Comparison of ENCODE assay signal across 17 cellular contexts in genomic region chr21:44512496-44513388, GRCh38. TPM values are rescaled to one million over a fixed set of nuclear protein-coding genes. Genes with fewer than 3 reads are reported as not detected.
"Had no signal": no experiment of that assay in that cellular context is flagged by ENCODE, and none has a peak within 500 bp of the region (broad histone marks: within the 10 kb centered on the region; RNA-seq: fewer than 3 reads in every experiment).

No MANE protein-coding gene starts in this region.

- H3K27me3 ChIP-seq: ovary, right atrium auricular region had no signal

- DNase-seq: effector memory CD4-positive, alpha-beta T cell; esophagus squamous epithelium; foreskin fibroblast; naive thymus-derived CD8-positive, alpha-beta T cell; nucleus accumbens; ovary; stimulated activated CD4-positive, alpha-beta T cell treated with anti-CD3 and anti-CD28 coated beads, Interleukin-2, amount 100 ng/mL, for 48 hours; stimulated activated naive CD4-positive, alpha-beta T cell treated with Interleukin-2 at 50 U/mL for 16 hours; trophoblast cell had no signal

- H3K9me3 Mint-ChIP-seq: naive thymus-derived CD8-positive, alpha-beta T cell had no signal

- H3K36me3 Mint-ChIP-seq: naive thymus-derived CD8-positive, alpha-beta T cell had no signal

- H3K4me3 Mint-ChIP-seq: naive thymus-derived CD8-positive, alpha-beta T cell had no signal

- H3K36me3 ChIP-seq: esophagus squamous epithelium, gastroesophageal sphincter, ovary, right atrium auricular region had no signal

- H3K4me3 ChIP-seq: esophagus squamous epithelium, gastroesophageal sphincter, mucosa of descending colon, ovary, right atrium auricular region had no signal

- H3K9me3 ChIP-seq: esophagus squamous epithelium, gastroesophageal sphincter, mucosa of descending colon, ovary, right atrium auricular region had no signal

- ATAC-seq: gastroesophageal sphincter; naive thymus-derived CD8-positive, alpha-beta T cell had no signal

- H3K27me3 Mint-ChIP-seq: naive thymus-derived CD8-positive, alpha-beta T cell had no signal

- H3K27ac ChIP-seq: epithelial cell of prostate, esophagus squamous epithelium, gastroesophageal sphincter, ovary, right atrium auricular region had no signal

RNA-seq across cellular contexts. Expression of gene KRTAP10-1, which starts 27.3 kb away (rescaled TPM):
- total RNA-seq: esophagus squamous epithelium; gastroesophageal sphincter; kidney epithelial cell; liver; mucosa of descending colon; naive thymus-derived CD8-positive, alpha-beta T cell; ovary; posterior vena cava; right atrium auricular region; urinary bladder had no signal

RNA-seq across cellular contexts. Expression of gene KRTAP10-2, which starts 38.6 kb away (rescaled TPM):
- total RNA-seq: esophagus squamous epithelium; gastroesophageal sphincter; kidney epithelial cell; liver; mucosa of descending colon; naive thymus-derived CD8-positive, alpha-beta T cell; ovary; posterior vena cava; right atrium auricular region; urinary bladder had no signal

RNA-seq across cellular contexts. Expression of gene KRTAP10-3, which starts 45.9 kb away (rescaled TPM):
- total RNA-seq: esophagus squamous epithelium; gastroesophageal sphincter; kidney epithelial cell; liver; mucosa of descending colon; naive thymus-derived CD8-positive, alpha-beta T cell; ovary; posterior vena cava; right atrium auricular region; urinary bladder had no signal
